ENCODE assay signal across 8 cellular contexts in genomic region chr1:99969260-99969728, GRCh38. TPM values are rescaled to one million over a fixed set of nuclear protein-coding genes. Genes with fewer than 3 reads are reported as not detected.
DNase-seq lines count a peak whose midpoint lies in the region; ATAC-seq and TF ChIP-seq lines count a peak whose summit lies in the region.

No MANE protein-coding gene starts in this region.

- H3K36me3 ChIP-seq in ES-I3 (ENCODE audit: insufficient read depth, low read length) = no peaks in the 10 kb centered on the region

- no peaks in the 10 kb centered on the region for H3K4me1 ChIP-seq in ES-I3 (ENCODE audit: insufficient read depth, low read length)

- H3K9ac ChIP-seq in ES-I3 (ENCODE audit: low read depth, low read length) = peak overlapping the region; percentile 87; the same call in 1 of the 2 replicates

- peaks cover 11% of the 10 kb centered on the region for H3K36me3 Mint-ChIP-seq in central memory CD8-positive, alpha-beta T cell (ENCODE audit: insufficient read depth)
- no peaks in the 10 kb centered on the region for H3K36me3 Mint-ChIP-seq in mesothelial cell of epicardium

- DNase-seq in M059J (ENCODE audit: low read depth) (peak; percentile 8), mesothelial cell of epicardium (ENCODE audit: low spot score in 2 of 2, unreplicated experiment in 2 of 2) (no peak)
- DNase-seq in central memory CD8-positive, alpha-beta T cell (ENCODE audit: low spot score in 2 of 2) = no peak
- DNase-seq in activated CD4-positive, CD25-positive, alpha-beta regulatory T cell (lab: John Stamatoyannopoulos, UW) = no peak

- ATAC-seq in GM21529 (IDR thresholded peaks at IDR 0.05; ENCODE audit: unreplicated experiment) (peak; percentile 18), GM21737 (IDR thresholded peaks at IDR 0.05; ENCODE audit: unreplicated experiment) (no peak), GM19463 (IDR thresholded peaks at IDR 0.05; ENCODE audit: unreplicated experiment) (no peak)
- ATAC-seq in central memory CD8-positive, alpha-beta T cell (replicated peaks; ENCODE audit: extremely low read depth, poor library complexity, severe bottlenecking) = no peak

- TF ChIP-seq CTCF in mesothelial cell of epicardium (IDR thresholded peaks at IDR 0.05; ENCODE audit: unreplicated experiment) = no peak

- H3K4me1 Mint-ChIP-seq in central memory CD8-positive, alpha-beta T cell = peaks cover 32% of the 10 kb centered on the region
- H3K4me1 Mint-ChIP-seq in mesothelial cell of epicardium = peaks cover 46% of the 10 kb centered on the region

- peak overlapping the region; percentile 93 for H3K27ac Mint-ChIP-seq in central memory CD8-positive, alpha-beta T cell (ENCODE audit: low read depth)
- H3K27ac Mint-ChIP-seq in mesothelial cell of epicardium = peak overlapping the region; percentile 94

- no peaks in the 10 kb centered on the region for H3K27me3 Mint-ChIP-seq in central memory CD8-positive, alpha-beta T cell
- H3K27me3 Mint-ChIP-seq in mesothelial cell of epicardium (ENCODE audit: low read depth) = no peaks in the 10 kb centered on the region

- no peaks in the 10 kb centered on the region for H3K9me3 ChIP-seq in ES-I3 (ENCODE audit: control insufficient read depth, insufficient read depth, low read length)

- H3K9me3 Mint-ChIP-seq in central memory CD8-positive, alpha-beta T cell = no peaks in the 10 kb centered on the region
- no peaks in the 10 kb centered on the region for H3K9me3 Mint-ChIP-seq in mesothelial cell of epicardium

- H3K4me3 Mint-ChIP-seq in central memory CD8-positive, alpha-beta T cell = peak overlapping the region; percentile 87
- peak overlapping the region; percentile 100 for H3K4me3 Mint-ChIP-seq in mesothelial cell of epicardium

RNA-seq across cellular contexts. Expression of gene SLC35A3, which starts 0.5 kb away (rescaled TPM):
- 35.6 and 36.0 TPM in 2 replicates for total RNA-seq in M059J (2014; rRNA removed; shearing (Covaris generic))
- total RNA-seq in mesothelial cell of epicardium = 20.6 to 24.2 TPM (median 22.2 TPM) in 3 replicates
